In genomic region chr14:74356892-74357575, GRCh38 we compare ENCODE assay signal across 1 cellular context.
A peak's percentile ranks its signal among the peaks of the same experiment; 100 is the strongest.
TF ChIP-seq lines count a peak whose summit lies in the region.

No MANE protein-coding gene starts in this region.

TF ChIP-seq in H1, 55 proteins besides CTCF, POLR2A, EP300 and RAD21:
- peak; percentile 11; the same call in 1 of the 2 replicates for TF ChIP-seq POLR2AphosphoS5 (IDR thresholded peaks at IDR 0.05; ENCODE audit: low read depth, low read length)
- TF ChIP-seq CBX8 (IDR thresholded peaks at IDR 0.05; ENCODE audit: borderline replicate concordance, low read depth, low read length), result no peak
